ENCODE assay signal across 8 cellular contexts in the genomic region with DNA sequence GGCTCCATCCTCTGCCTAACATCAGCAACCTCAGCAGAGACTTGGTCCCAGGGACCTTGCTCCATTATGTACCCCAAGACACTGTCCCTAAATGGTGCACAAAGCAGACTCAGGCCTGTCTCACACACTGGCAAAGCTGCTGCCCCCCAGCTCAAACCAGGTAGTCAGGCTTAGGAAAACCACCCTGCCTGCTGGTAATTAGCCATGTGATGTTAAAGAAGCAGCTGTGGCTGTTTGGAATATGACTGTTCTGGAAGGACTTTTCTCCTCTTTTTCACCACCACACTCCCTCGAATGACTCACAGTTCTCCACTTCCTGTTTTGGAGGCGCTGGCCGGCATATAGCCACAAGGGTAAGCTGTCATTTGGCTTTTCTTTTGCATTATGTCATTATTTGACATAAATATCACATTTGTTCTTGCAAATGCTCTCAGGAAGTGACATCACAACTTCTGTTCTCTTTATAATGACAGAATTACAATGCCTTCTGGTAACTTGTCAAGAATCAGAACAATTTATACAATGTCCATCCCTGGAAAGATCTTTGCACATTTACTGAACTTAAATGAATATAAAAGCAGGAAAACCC.
A peak's percentile ranks its signal among the peaks of the same experiment; 100 is the strongest.
DNase-seq lines count a peak whose midpoint lies in the region; ATAC-seq, FAIRE-seq and TF ChIP-seq lines count a peak whose summit lies in the region.

No MANE protein-coding gene starts in this region.

- no peaks in the 10 kb centered on the region for H3K27me3 Mint-ChIP-seq in activated B cell treated with CpG ODN at 0.5 μM for 24 hours

- intact Hi-C loops in activated B cell treated with CpG ODN at 0.5 μM for 24 hours (cut with micrococcal nuclease), result loop anchor here (1.0 kb wide), 1 partner anchor 33 kb away; no protein-coding TSS in a partner anchor

- H3K9me3 Mint-ChIP-seq in activated B cell treated with CpG ODN at 0.5 μM for 24 hours, result no peaks in the 10 kb centered on the region

- peaks cover 2% of the 10 kb centered on the region for H3K36me3 Mint-ChIP-seq in activated B cell treated with CpG ODN at 0.5 μM for 24 hours (ENCODE audit: low read depth)

- no peak overlapping the region for H3K4me3 Mint-ChIP-seq in activated B cell treated with CpG ODN at 0.5 μM for 24 hours

- DNase-seq in HS-5 (ENCODE audit: low read depth), result peak; percentile 98
- DNase-seq in activated B cell treated with CpG ODN at 0.5 μM for 24 hours, result no peak
- DNase-seq in fibroblast of mammary gland (ENCODE audit: low read depth), result peak; percentile 99
- DNase-seq in non-pigmented ciliary epithelial cell (ENCODE audit: low read depth), result peak; percentile 90
- no peak for DNase-seq in NCI-H345 treated with DMSO at 0.1 percent for 48 hours (lab: John Stamatoyannopoulos, UW; ENCODE audit: unreplicated experiment)
- DNase-seq in cortex of kidney (lab: John Stamatoyannopoulos, UW), result no peak

- peaks cover 67% of the 10 kb centered on the region for H3K4me1 Mint-ChIP-seq in activated B cell treated with CpG ODN at 0.5 μM for 24 hours

- ATAC-seq in GM21381 (IDR thresholded peaks at IDR 0.05; ENCODE audit: unreplicated experiment) (peak; percentile 61), activated B cell treated with CpG ODN at 0.5 μM for 24 hours (ENCODE audit: low read depth) (peak; percentile 70)

- peak; percentile 93 for FAIRE-seq in G401.6 (lab: Jason Lieb, UNC)

- POLR2A ChIA-PET in activated B cell treated with CpG ODN at 0.5 μM for 24 hours (lab: Charles Lee), result interaction anchor here (0.7 to 3.1 kb wide), 8 partner anchors 8 to 169 kb away, joined by 3 to 47 read pairs (median 5); a partner anchor contains a TSS

- H3K4me3 ChIP-seq in fibroblast of mammary gland (ENCODE audit: control insufficient read depth, low read depth, low read length), result no peak overlapping the region

- CTCF ChIA-PET in activated B cell treated with CpG ODN at 0.5 μM for 24 hours (lab: Charles Lee), result interaction anchor here (0.8 to 1.4 kb wide), 4 partner anchors 10 to 77 kb away, joined by 3 to 4 read pairs (median 4); no protein-coding TSS in a partner anchor

- no peak for TF ChIP-seq CTCF in activated B cell treated with CpG ODN at 0.5 μM for 24 hours (IDR thresholded peaks at IDR 0.05)
- no peak for TF ChIP-seq CTCF in fibroblast of mammary gland (conservative IDR thresholded peaks at IDR 0.05; ENCODE audit: control insufficient read depth, insufficient read depth, low read depth, low read length)

- H3K27ac Mint-ChIP-seq in activated B cell treated with CpG ODN at 0.5 μM for 24 hours, result peak overlapping the region; percentile 85

Comparison
In these comparisons a context has a peak if more than half of its experiments do, and no peak if none do; other contexts are left out.
1. DNase-seq: peak in HS-5 (single experiment), fibroblast of mammary gland (single experiment) and non-pigmented ciliary epithelial cell (single experiment); none in activated B cell treated with CpG ODN at 0.5 μM for 24 hours (single experiment), NCI-H345 treated with DMSO at 0.1 percent for 48 hours (single experiment) and cortex of kidney (single experiment).